ENCODE assay signal across 24 cellular contexts in the genomic region with DNA sequence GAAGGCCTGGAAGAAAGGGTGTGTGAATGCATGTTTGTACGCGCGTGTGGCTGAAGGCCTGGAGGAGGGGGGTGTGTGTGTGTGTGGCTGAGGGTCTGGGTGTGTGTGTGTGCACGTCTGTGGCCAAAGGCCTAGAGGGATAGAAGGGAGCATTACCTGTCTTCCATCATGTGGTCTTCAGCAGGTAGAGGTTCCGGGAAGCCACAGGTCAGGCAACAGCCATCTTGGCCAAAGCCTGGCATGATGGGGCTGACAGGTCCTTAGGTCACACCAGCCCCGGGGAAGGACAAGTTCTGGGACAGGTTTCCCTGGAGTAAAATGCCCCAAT. TPM values are rescaled to one million over a fixed set of nuclear protein-coding genes. Genes with fewer than 3 reads are reported as not detected.
A peak's percentile ranks its signal among the peaks of the same experiment; 100 is the strongest.
DNase-seq lines count a peak whose midpoint lies in the region; ATAC-seq, FAIRE-seq and TF ChIP-seq lines count a peak whose summit lies in the region.
"Had no signal": no experiment of that assay in that cellular context is flagged by ENCODE, and none has a peak within 500 bp of the region (broad histone marks: within the 10 kb centered on the region; RNA-seq: fewer than 3 reads in every experiment).

No MANE protein-coding gene starts in this region.

- intact Hi-C loops in HepG2 (cut with micrococcal nuclease; ENCODE audit: unreplicated experiment), result no loop called here

- H3K9me3 ChIP-seq in HepG2 (ENCODE audit: low read length), result no peaks in the 10 kb centered on the region
- H3K9me3 ChIP-seq: colonic mucosa, thoracic aorta had no signal

- H3K27me3 ChIP-seq in HepG2 (ENCODE audit: control insufficient read depth in 1 of 2, insufficient read depth in 2 of 2, low read length in 2 of 2), result no peaks in the 10 kb centered on the region
- H3K27me3 ChIP-seq: brain microvascular endothelial cell, colonic mucosa had no signal

- CTCF ChIA-PET in WTC11 (lab: Charles Lee) (interaction anchor here (5.2 kb wide), 1 partner anchor 122 kb away, joined by 36 read pairs; no protein-coding TSS in a partner anchor), HepG2 (lab: Yijun Ruan, JAX; ENCODE audit: low intra/inter-chr PET ratio, low total read pairs) (no interaction called here)

- in situ Hi-C loops in HepG2 (cut with HindIII; ENCODE audit: extremely low pct_ligation_motif_present, low pct_unique_long_range_greater_than_20kb), result loop anchor here (25.0 kb wide), 1 partner anchor 225 kb away; a partner anchor contains a TSS

- no peak for ATAC-seq in WTC11
- ATAC-seq in HepG2, result no peak
- no peak for ATAC-seq in stimulated activated naive B cell treated with anti-CD40 and anti-IgM and Interleukin-4, amounts not matched to agents 10 μg/mL and 1 μg/mL and 100 μg/mL, for 72 hours (replicated peaks)

- POLR2A ChIA-PET in WTC11 (lab: Charles Lee), result no interaction called here
- POLR2A ChIA-PET in HepG2 (lab: Yijun Ruan, JAX), result interaction anchor here (14.5 kb wide), 1 partner anchor 20 kb away, joined by 235 read pairs; a partner anchor contains a TSS

- H2AFZ ChIP-seq in HepG2 (ENCODE audit: low read length), result no peak overlapping the region

- DNase-seq in GM12892 (ENCODE audit: insufficient read length), result no peak
- no peak for DNase-seq in WTC11 (ENCODE audit: low spot score)
- no peak for DNase-seq in HepG2 (ENCODE audit: low spot score)
- DNase-seq in stimulated activated naive B cell treated with anti-CD40 and anti-IgM and Interleukin-4, amounts not matched to agents 10 μg/mL and 1 μg/mL and 100 μg/mL, for 72 hours, result no peak
- no peak for DNase-seq in glomerular visceral epithelial cell (ENCODE audit: extremely low spot score)
- DNase-seq in GM20000 (ENCODE audit: low spot score), result no peak
- DNase-seq in D721Med (ENCODE audit: insufficient read length, low spot score), result no peak
- DNase-seq: activated CD4-positive, alpha-beta T cell treated with anti-CD3 and anti-CD28 coated beads, Interleukin-2, amount 50 U/mL, for 1 hour; activated CD8-positive, alpha-beta memory T cell treated with anti-CD3 and anti-CD28 coated beads, Interleukin-2, amount 50 U/mL, for 48 hours; activated effector memory CD4-positive, alpha-beta T cell treated with Interleukin-2 at 50 U/mL for 16 hours; brain microvascular endothelial cell; colonic mucosa; COR-L47; DND-41; mesendoderm; naive B cell; NCI-H1436 treated with DMSO at 0.1 percent for 48 hours; NCI-H524 treated with DMSO at 0.1 percent for 48 hours; T-helper 2 cell had no signal

- TF ChIP-seq POLR2A in GM12892 (IDR thresholded peaks at IDR 0.05; ENCODE audit: low read depth, low read length) (peak; percentile 48; the same call in 1 of the 2 replicates), HepG2 (IDR thresholded peaks at IDR 0.05; ENCODE audit: insufficient read depth in 1 of 2, low read depth in 2 of 2, low read length in 2 of 2) (peak in 1 of 2 experiments; percentile 7; a peak in 1 of 4 replicates)

- no TSS peak for BruUV-seq in HepG2 (replicated peaks; lab: Mats Ljungman, UMichigan)

- WGBS in HepG2 (ENCODE audit: low lambda C conversion rate), result 96% methylated on average over 5 of the region's 6 CpGs

- H3K4me1 ChIP-seq in HepG2 (ENCODE audit: insufficient read depth, low read length), result peaks cover 44% of the 10 kb centered on the region

- H4K20me1 ChIP-seq in HepG2 (ENCODE audit: insufficient read depth, low read length), result no peaks in the 10 kb centered on the region

- no peaks in the 10 kb centered on the region for H3K79me2 ChIP-seq in HepG2 (ENCODE audit: insufficient read depth, low read length)

- FAIRE-seq in GM12892 (lab: Jason Lieb, UNC) (no peak), HepG2 (lab: Jason Lieb, UNC) (no peak), D721Med (lab: Jason Lieb, UNC) (no peak)
- FAIRE-seq: endometrium, RCC 7860 had no signal

- TF ChIP-seq EP300 in HepG2 (IDR thresholded peaks at IDR 0.05; ENCODE audit: low read depth in 2 of 2, low read length in 2 of 2), result no peak
- TF ChIP-seq EP300 in HepG2 (CRISPR knock-in tag; IDR thresholded peaks at IDR 0.05; ENCODE audit: borderline replicate concordance), result no peak

- no peak for TF ChIP-seq RAD21 in HepG2 (CRISPR knock-in tag; IDR thresholded peaks at IDR 0.05)

- no peak overlapping the region for H3K27ac ChIP-seq in HepG2 (ENCODE audit: extremely low read length, insufficient read depth, low read length)
- H3K27ac ChIP-seq: brain microvascular endothelial cell, colonic mucosa, thoracic aorta had no signal

- H3K27me3 Mint-ChIP-seq in WTC11 (ENCODE audit: low read depth), result no peaks in the 10 kb centered on the region; the same call in 1 of the 2 replicates
- H3K27me3 Mint-ChIP-seq in stimulated activated naive B cell treated with anti-CD40 and anti-IgM and Interleukin-4, amounts not matched to agents 10 μg/mL and 1 μg/mL and 100 μg/mL, for 72 hours, result peaks cover 6 to 10% of the 10 kb centered on the region in 2 donors

- peaks cover 15% of the 10 kb centered on the region for H3K4me1 Mint-ChIP-seq in WTC11
- H3K4me1 Mint-ChIP-seq in stimulated activated naive B cell treated with anti-CD40 and anti-IgM and Interleukin-4, amounts not matched to agents 10 μg/mL and 1 μg/mL and 100 μg/mL, for 72 hours, result peaks cover 42 to 67% of the 10 kb centered on the region in 2 donors

- H3K4me3 Mint-ChIP-seq in WTC11, result no peak overlapping the region
- H3K4me3 Mint-ChIP-seq in stimulated activated naive B cell treated with anti-CD40 and anti-IgM and Interleukin-4, amounts not matched to agents 10 μg/mL and 1 μg/mL and 100 μg/mL, for 72 hours, result peak overlapping the region; percentile 6 to 38

- H3K9ac ChIP-seq in HepG2 (ENCODE audit: insufficient read depth, low read depth, low read length), result no peak overlapping the region

- H3K36me3 Mint-ChIP-seq in WTC11, result peaks cover 23% of the 10 kb centered on the region
- H3K36me3 Mint-ChIP-seq in stimulated activated naive B cell treated with anti-CD40 and anti-IgM and Interleukin-4, amounts not matched to agents 10 μg/mL and 1 μg/mL and 100 μg/mL, for 72 hours, result peaks cover 38 to 47% of the 10 kb centered on the region in 2 donors

- no peak overlapping the region for H3K4me2 ChIP-seq in HepG2 (ENCODE audit: low read depth, low read length)

- no peaks in the 10 kb centered on the region for H3K9me3 Mint-ChIP-seq in WTC11
- no peaks in the 10 kb centered on the region for H3K9me3 Mint-ChIP-seq in stimulated activated naive B cell treated with anti-CD40 and anti-IgM and Interleukin-4, amounts not matched to agents 10 μg/mL and 1 μg/mL and 100 μg/mL, for 72 hours
- H3K9me3 Mint-ChIP-seq: naive B cell had no signal

- no peak for TF ChIP-seq CTCF in WTC11 (IDR thresholded peaks at IDR 0.05)
- TF ChIP-seq CTCF in HepG2 (CRISPR knock-in tag; IDR thresholded peaks at IDR 0.05), result no peak
- no peak for TF ChIP-seq CTCF in GM20000 (IDR thresholded peaks at IDR 0.05; ENCODE audit: extremely low read depth, missing control alignments)
- TF ChIP-seq CTCF in D721Med (IDR thresholded peaks at IDR 0.05; ENCODE audit: insufficient read depth, missing control alignments), result no peak

- 0 out of 2 replicates have a peak overlapping the region, but pooled peaks have one; percentile 81 for H3K27ac Mint-ChIP-seq in WTC11
- peak overlapping the region; percentile 70 for H3K27ac Mint-ChIP-seq in stimulated activated naive B cell treated with anti-CD40 and anti-IgM and Interleukin-4, amounts not matched to agents 10 μg/mL and 1 μg/mL and 100 μg/mL, for 72 hours

- no peak overlapping the region for H3K4me3 ChIP-seq in HepG2 (replicated peaks in 1 of 3; ENCODE audit: insufficient read depth in 1 of 3, low read depth in 2 of 3, low read length in 3 of 3)
- H3K4me3 ChIP-seq: colonic mucosa, thoracic aorta had no signal

- H3K36me3 ChIP-seq in HepG2 (replicated peaks in 1 of 2; ENCODE audit: control insufficient read depth in 1 of 2, insufficient read depth in 2 of 2, low read length in 2 of 2), result peaks cover 19 to 21% of the 10 kb centered on the region in 2 experiments
- H3K36me3 ChIP-seq: colonic mucosa had no signal

RNA-seq across cellular contexts. Expression of a gene that starts 5.3 kb away (rescaled TPM):
- 0.28 TPM for polyA plus RNA-seq in GM12892 (2012; ENCODE audit: missing spikeins)
- total RNA-seq in WTC11 (2021), result not detected in 3 replicates
- total RNA-seq in HepG2 (2016; rRNA removed; fragmentation: Illumina TruSeq; extraction: Trizol), result not detected in 2 replicates
- not detected in 2 replicates for total RNA-seq in HepG2 (2016; cell fraction: cytosol; rRNA removed; fragmentation: Illumina TruSeq; extraction: Trizol; ENCODE audit: low read depth)
- total RNA-seq in HepG2 (2016; cell fraction: insoluble cytoplasmic fraction; rRNA removed; fragmentation: Illumina TruSeq; extraction: Trizol), result not detected in 2 replicates
- total RNA-seq in HepG2 (2016; cell fraction: membrane; rRNA removed; fragmentation: Illumina TruSeq; extraction: Trizol), result 0.19 TPM in 1 of 2 replicates, not detected in the other
- not detected in 2 replicates for total RNA-seq in HepG2 (2016; cell fraction: nucleus; rRNA removed; fragmentation: Illumina TruSeq; extraction: Trizol)
- polyA plus RNA-seq in HepG2 (2011; rRNA removed), result 0.14 TPM in 1 of 2 replicates, not detected in the other
- not detected in 2 replicates for polyA plus RNA-seq in HepG2 (2011; cell fraction: cytosol; rRNA removed)
- not detected in 2 replicates for polyA plus RNA-seq in HepG2 (2011; cell fraction: nucleus; rRNA removed)
- not detected in 2 replicates for polyA plus RNA-seq in HepG2 (2012)
- not detected in 2 replicates for polyA plus RNA-seq in HepG2 (2016; cell fraction: cytosol; fragmentation: Illumina TruSeq; extraction: Trizol; ENCODE audit: low read depth)
- polyA plus RNA-seq in HepG2 (2016; cell fraction: insoluble cytoplasmic fraction; fragmentation: Illumina TruSeq; extraction: Trizol; ENCODE audit: low read depth), result not detected in 2 replicates
- not detected in 2 replicates for polyA plus RNA-seq in HepG2 (2016; cell fraction: membrane; fragmentation: Illumina TruSeq; extraction: Trizol; ENCODE audit: low read depth)
- not detected in 2 replicates for polyA plus RNA-seq in HepG2 (2016; cell fraction: nucleus; fragmentation: Illumina TruSeq; extraction: Trizol; ENCODE audit: insufficient read depth, low read depth)
- 0.12 TPM in 1 of 2 replicates, not detected in the other for polyA minus RNA-seq in HepG2 (2011; rRNA and poly(A)+ RNA removed; ENCODE audit: low replicate concordance)
- polyA minus RNA-seq in HepG2 (2011; cell fraction: cytosol; rRNA and poly(A)+ RNA removed), result not detected in 2 replicates
- polyA minus RNA-seq in HepG2 (2011; cell fraction: nucleus; rRNA and poly(A)+ RNA removed), result not detected in 2 replicates
- total RNA-seq: colonic mucosa, fibroblast of lung, H4, thoracic aorta had no signal
- polyA plus RNA-seq: fibroblast of lung had no signal

RNA-seq across cellular contexts. Expression of a gene that starts 18.6 kb away (rescaled TPM):
- polyA plus RNA-seq in GM12892 (2012; ENCODE audit: missing spikeins), result 46.9 TPM
- total RNA-seq in WTC11 (2021) (260 to 271 TPM (median 261 TPM) in 3 replicates), HepG2 (2016; rRNA removed; fragmentation: Illumina TruSeq; extraction: Trizol) (345 and 349 TPM in 2 replicates)
- total RNA-seq in HepG2 (2016; cell fraction: cytosol; rRNA removed; fragmentation: Illumina TruSeq; extraction: Trizol; ENCODE audit: low read depth), result 202 and 227 TPM in 2 replicates
- total RNA-seq in HepG2 (2016; cell fraction: insoluble cytoplasmic fraction; rRNA removed; fragmentation: Illumina TruSeq; extraction: Trizol), result 351 and 370 TPM in 2 replicates
- total RNA-seq in HepG2 (2016; cell fraction: membrane; rRNA removed; fragmentation: Illumina TruSeq; extraction: Trizol), result 185 and 210 TPM in 2 replicates
- total RNA-seq in HepG2 (2016; cell fraction: nucleus; rRNA removed; fragmentation: Illumina TruSeq; extraction: Trizol), result 126 and 138 TPM in 2 replicates
- polyA plus RNA-seq in HepG2 (2011; rRNA removed), result 173 and 193 TPM in 2 replicates
- polyA plus RNA-seq in HepG2 (2011; cell fraction: cytosol; rRNA removed), result 139 and 221 TPM in 2 replicates
- polyA plus RNA-seq in HepG2 (2011; cell fraction: nucleus; rRNA removed), result 209 and 223 TPM in 2 replicates
- 167 and 252 TPM in 2 replicates for polyA plus RNA-seq in HepG2 (2012)
- 224 and 244 TPM in 2 replicates for polyA plus RNA-seq in HepG2 (2016; cell fraction: cytosol; fragmentation: Illumina TruSeq; extraction: Trizol; ENCODE audit: low read depth)
- polyA plus RNA-seq in HepG2 (2016; cell fraction: insoluble cytoplasmic fraction; fragmentation: Illumina TruSeq; extraction: Trizol; ENCODE audit: low read depth), result 425 and 448 TPM in 2 replicates
- polyA plus RNA-seq in HepG2 (2016; cell fraction: membrane; fragmentation: Illumina TruSeq; extraction: Trizol; ENCODE audit: low read depth), result 197 and 214 TPM in 2 replicates
- polyA plus RNA-seq in HepG2 (2016; cell fraction: nucleus; fragmentation: Illumina TruSeq; extraction: Trizol; ENCODE audit: insufficient read depth, low read depth), result 269 and 287 TPM in 2 replicates
- 186 and 379 TPM in 2 replicates for polyA minus RNA-seq in HepG2 (2011; rRNA and poly(A)+ RNA removed; ENCODE audit: low replicate concordance)
- polyA minus RNA-seq in HepG2 (2011; cell fraction: cytosol; rRNA and poly(A)+ RNA removed), result 166 and 175 TPM in 2 replicates
- 55.6 and 67.6 TPM in 2 replicates for polyA minus RNA-seq in HepG2 (2011; cell fraction: nucleus; rRNA and poly(A)+ RNA removed)
